In genomic region chr4:4289575-4289929, GRCh38 we compare ENCODE assay signal across 8 cellular contexts. TPM values are rescaled to one million over a fixed set of nuclear protein-coding genes. Genes with fewer than 3 reads are reported as not detected.
DNase-seq lines count a peak whose midpoint lies in the region; ATAC-seq and TF ChIP-seq lines count a peak whose summit lies in the region.

No MANE protein-coding gene starts in this region.

- ATAC-seq in GM19351 (IDR thresholded peaks at IDR 0.05; ENCODE audit: unreplicated experiment), result peak; percentile 14
- peak; percentile 24 for ATAC-seq in HG03460 (IDR thresholded peaks at IDR 0.05; ENCODE audit: unreplicated experiment)

- no peaks in the 10 kb centered on the region for H3K27me3 ChIP-seq in breast epithelium
- no peaks in the 10 kb centered on the region for H3K27me3 ChIP-seq in mononuclear cell (ENCODE audit: insufficient read depth, low read length)

- TF ChIP-seq CTCF in AG09309 (IDR thresholded peaks at IDR 0.05; ENCODE audit: control insufficient read depth, insufficient read depth, low read depth, low read length, missing control alignments) (no peak), breast epithelium (IDR thresholded peaks at IDR 0.05) (no peak)

- no peaks in the 10 kb centered on the region for H3K36me3 ChIP-seq in breast epithelium

- DNase-seq in AG09309 (ENCODE audit: low read depth), result no peak
- no peak for DNase-seq in breast epithelium (ENCODE audit: low spot score in 2 of 2)
- no peak for DNase-seq in Ammon's horn (ENCODE audit: low spot score)
- no peak for DNase-seq in epidermal melanocyte (ENCODE audit: insufficient read length, low spot score)
- DNase-seq in NOMO-1 (lab: John Stamatoyannopoulos, UW; ENCODE audit: unreplicated experiment in 2 of 2), result no peak

- intact Hi-C loops in breast epithelium (cut with DNase I; ENCODE audit: low total_unique reads), result no loop called here

- H3K9me3 ChIP-seq in breast epithelium (no peaks in the 10 kb centered on the region), mononuclear cell (ENCODE audit: low read depth, low read length) (no peaks in the 10 kb centered on the region)

- peak overlapping the region; percentile 72 to 77 for H3K27ac ChIP-seq in breast epithelium

- TF ChIP-seq POLR2A in breast epithelium (IDR thresholded peaks at IDR 0.05), result no peak

- peaks cover 6 to 16% of the 10 kb centered on the region in 2 donors for H3K4me1 ChIP-seq in breast epithelium
- H3K4me1 ChIP-seq in mononuclear cell (ENCODE audit: insufficient read depth, low read length), result peaks cover 33% of the 10 kb centered on the region

- H3K4me3 ChIP-seq in AG09309 (ENCODE audit: control insufficient read depth, low read depth, low read length) (peak overlapping the region; percentile 91), breast epithelium (peak overlapping the region; percentile 90 to 98 (median 96)), mononuclear cell (ENCODE audit: low read length) (peak overlapping the region; percentile 95)

RNA-seq across cellular contexts. Expression of gene LYAR, which starts 0.4 kb away (rescaled TPM):
- 10 to 100 TPM; 11.9 to 17.3 (median 15.1) TPM for total RNA-seq in breast epithelium
- 10.1 TPM for total RNA-seq in mononuclear cell

RNA-seq across cellular contexts. Expression of gene ZBTB49, which starts 0.5 kb away (rescaled TPM):
- total RNA-seq in breast epithelium (1 to 10 TPM; 2.1 to 9.4 (median 3.9) TPM), mononuclear cell (19.1 TPM)

RNA-seq across cellular contexts. Expression of gene TMEM128, which starts 41.5 kb away (rescaled TPM):
- total RNA-seq in breast epithelium, result 10 to 100 TPM; 15.2 to 33.8 (median 25.2) TPM
- total RNA-seq in mononuclear cell, result 12.2 TPM
